Comparison of ENCODE assay signal across 11 cellular contexts in the genomic region with DNA sequence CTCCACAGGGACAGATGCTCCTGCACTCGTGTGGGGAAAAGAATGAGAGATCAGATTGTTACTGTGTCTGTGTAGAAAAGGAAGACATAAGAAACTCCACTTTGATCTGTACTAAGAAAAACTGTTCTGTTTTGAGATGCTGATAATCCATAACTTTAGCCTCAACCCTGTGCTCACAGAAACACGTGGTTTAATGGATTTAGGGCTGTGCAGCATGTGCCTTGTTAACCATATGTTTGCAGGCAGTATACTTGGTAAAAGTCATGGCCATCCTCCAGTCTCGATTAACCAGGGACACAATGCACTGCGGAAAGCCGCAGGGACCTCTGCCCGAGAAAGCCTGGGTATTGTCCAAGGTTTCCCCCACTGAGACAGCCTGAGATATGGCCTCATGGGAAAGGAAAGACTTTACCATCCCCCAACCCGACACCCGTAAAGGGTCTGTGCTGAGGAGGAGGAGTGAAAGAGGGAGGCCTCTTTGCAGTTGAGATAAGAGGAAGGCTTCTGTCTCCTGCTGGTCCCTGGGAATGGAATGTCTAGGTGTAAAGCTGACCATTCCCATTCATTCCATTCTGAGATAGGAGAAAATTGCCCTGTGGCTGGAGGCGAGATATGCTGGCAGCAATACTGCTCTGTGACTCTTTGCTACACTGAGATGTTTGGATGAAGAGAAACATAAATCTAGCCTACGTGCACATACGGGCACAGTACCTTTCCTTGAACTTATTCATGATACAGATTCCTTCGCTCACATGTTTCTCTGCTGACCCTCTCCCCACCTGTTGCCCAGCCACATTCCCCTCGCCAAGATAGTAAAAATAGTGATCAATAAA. TPM values are rescaled to one million over a fixed set of nuclear protein-coding genes. Genes with fewer than 3 reads are reported as not detected.
"Had no signal": no experiment of that assay in that cellular context is flagged by ENCODE, and none has a peak within 500 bp of the region (broad histone marks: within the 10 kb centered on the region; RNA-seq: fewer than 3 reads in every experiment).

No MANE protein-coding gene starts in this region.

RNA-seq across cellular contexts. Expression of a gene that starts 20.1 kb away (rescaled TPM):
- total RNA-seq: OCI-LY7, PC-3, PC-9, Peyer's patch, Right ventricle myocardium inferior, Right ventricle myocardium superior, RPMI7951, SJSA1, SK-MEL-5, T-cell had no signal
- polyA plus RNA-seq: SK-N-SH had no signal

RNA-seq across cellular contexts. Expression of a gene that starts 40.8 kb away (rescaled TPM):
- total RNA-seq: OCI-LY7, PC-3, PC-9, Right ventricle myocardium inferior, Right ventricle myocardium superior, SJSA1, SK-MEL-5, T-cell had no signal
- polyA plus RNA-seq: SK-N-SH had no signal

RNA-seq across cellular contexts. Expression of a gene that starts 50.8 kb away (rescaled TPM):
- total RNA-seq: OCI-LY7, PC-3, PC-9, Peyer's patch, Right ventricle myocardium inferior, Right ventricle myocardium superior, RPMI7951, SJSA1, SK-MEL-5, T-cell had no signal
- polyA plus RNA-seq: SK-N-SH had no signal
